30 cellular contexts compared by ENCODE assay signal in the genomic region with DNA sequence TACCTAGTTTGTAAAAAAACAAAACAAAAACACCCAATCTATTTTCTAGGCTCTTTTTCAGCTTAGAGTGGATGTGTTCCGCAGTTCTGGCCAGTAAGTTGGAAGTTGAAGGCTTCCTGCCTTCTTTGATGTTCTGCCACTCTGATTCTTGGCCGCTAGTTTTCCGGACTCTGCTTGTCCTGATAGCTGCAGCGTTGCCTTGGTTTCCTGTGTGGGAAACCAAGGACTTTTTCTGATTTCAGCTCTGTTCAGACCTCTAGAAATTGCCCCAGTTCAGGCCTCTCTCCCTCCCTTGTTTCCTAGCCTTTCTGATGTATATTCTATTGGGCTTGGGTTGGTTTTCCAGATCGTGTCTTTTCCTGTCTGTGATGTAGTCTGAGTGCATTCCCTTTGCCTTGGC.
DNase-seq lines count a peak whose midpoint lies in the region; ATAC-seq and TF ChIP-seq lines count a peak whose summit lies in the region.
"Had no signal": no experiment of that assay in that cellular context is flagged by ENCODE, and none has a peak within 500 bp of the region (broad histone marks: within the 10 kb centered on the region; RNA-seq: fewer than 3 reads in every experiment).

No MANE protein-coding gene starts in this region.

- no peak overlapping the region for H3K4me3 ChIP-seq in BLaER1 treated with 17β-estradiol and CSF1 and Interleukin-3, amounts not matched to agents 10 nM and 100 nM
- H3K4me3 ChIP-seq in left lung = no peak overlapping the region
- H3K4me3 ChIP-seq: ascending aorta, gastroesophageal sphincter, GM23338, psoas muscle, skin epidermis had no signal

- peak overlapping the region; percentile 2 to 87 (median 64); a peak in 21 of 22 replicates for H3K4me2 ChIP-seq in BLaER1 treated with 17β-estradiol and CSF1 and Interleukin-3, amounts not matched to agents 10 nM and 100 nM
- H3K4me2 ChIP-seq: GM23338 had no signal

- no peak overlapping the region for H3K27ac Mint-ChIP-seq in chondrocyte (ENCODE audit: unreplicated experiment)
- H3K27ac Mint-ChIP-seq: activated naive CD8-positive, alpha-beta T cell treated with anti-CD3 and anti-CD28 coated beads, Interleukin-2, amount 10 ng/mL, durations not matched to agents 7 days and 5 days; GM23338; stimulated activated naive B cell treated with anti-CD40 and anti-IgM and Interleukin-4, amounts not matched to agents 10 μg/mL and 1 μg/mL and 100 μg/mL, for 72 hours; type B pancreatic cell; WTC11 had no signal

- no peak overlapping the region for H3K4me3 Mint-ChIP-seq in chondrocyte (ENCODE audit: unreplicated experiment)
- H3K4me3 Mint-ChIP-seq: activated naive CD8-positive, alpha-beta T cell treated with anti-CD3 and anti-CD28 coated beads, Interleukin-2, amount 10 ng/mL, durations not matched to agents 7 days and 5 days; central memory CD8-positive, alpha-beta T cell; GM23338; immature natural killer cell; naive thymus-derived CD8-positive, alpha-beta T cell; stimulated activated naive B cell treated with anti-CD40 and anti-IgM and Interleukin-4, amounts not matched to agents 10 μg/mL and 1 μg/mL and 100 μg/mL, for 72 hours; type B pancreatic cell; WTC11 had no signal

- peak; percentile 14 for ATAC-seq in left lung
- ATAC-seq: gastroesophageal sphincter; GM23338; naive thymus-derived CD8-positive, alpha-beta T cell; psoas muscle; stimulated activated naive B cell treated with anti-CD40 and anti-IgM and Interleukin-4, amounts not matched to agents 10 μg/mL and 1 μg/mL and 100 μg/mL, for 72 hours; WTC11 had no signal

- peaks cover 7% of the 10 kb centered on the region for H3K4me1 Mint-ChIP-seq in chondrocyte (ENCODE audit: low read depth)

- no peaks in the 10 kb centered on the region for H3K36me3 ChIP-seq in BLaER1 treated with 17β-estradiol and CSF1 and Interleukin-3, amounts not matched to agents 10 nM and 100 nM
- H3K36me3 ChIP-seq in left lung = no peaks in the 10 kb centered on the region
- H3K36me3 ChIP-seq: ascending aorta, gastroesophageal sphincter had no signal

- peaks cover 7 to 23% (median 19%) of the 10 kb centered on the region in 10 experiments; a peak in 19 of 20 replicates for H3K4me1 ChIP-seq in BLaER1 treated with 17β-estradiol and CSF1 and Interleukin-3, amounts not matched to agents 10 nM and 100 nM
- peaks cover 0 to 7% of the 10 kb centered on the region in 2 donors for H3K4me1 ChIP-seq in left lung
- H3K4me1 ChIP-seq: ascending aorta had no signal

- H3K27ac ChIP-seq in BLaER1 treated with 17β-estradiol and CSF1 and Interleukin-3, amounts not matched to agents 10 nM and 100 nM = no peak overlapping the region
- no peak overlapping the region for H3K27ac ChIP-seq in left lung
- H3K27ac ChIP-seq: ascending aorta, C4-2B, gastroesophageal sphincter, psoas muscle, skin epidermis had no signal

- H3K27me3 ChIP-seq in BLaER1 treated with 17β-estradiol and CSF1 and Interleukin-3, amounts not matched to agents 10 nM and 100 nM = no peaks in the 10 kb centered on the region
- H3K27me3 ChIP-seq in left lung = no peaks in the 10 kb centered on the region
- H3K27me3 ChIP-seq: ascending aorta, gastroesophageal sphincter had no signal

- DNase-seq in Ammon's horn (ENCODE audit: low spot score) (peak; percentile 38), dermis blood vessel endothelial cell (peak; percentile 58), left lung (no peak), chondrocyte (ENCODE audit: low spot score) (no peak), NCI-H774 (lab: John Stamatoyannopoulos, UW) (no peak), LoVo (ENCODE audit: low spot score) (no peak)
- DNase-seq in stimulated activated CD4-positive, alpha-beta T cell treated with anti-CD3 and anti-CD28 coated beads, Interleukin-2, amount 100 ng/mL, for 48 hours = no peak
- DNase-seq: activated gamma-delta T cell treated with Interleukin-2 at 50 U/mL for 16 hours; activated naive CD8-positive, alpha-beta T cell treated with anti-CD3 and anti-CD28 coated beads, Interleukin-2, amount 10 ng/mL, durations not matched to agents 7 days and 5 days; activated T-cell treated with anti-CD3 and anti-CD28 coated beads, Interleukin-2, amount 50 U/mL, for 48 hours; COR-L47; DMS79; GF-D8; immature natural killer cell; IMR-90; naive thymus-derived CD8-positive, alpha-beta T cell; NCI-H446; psoas muscle; stimulated activated naive B cell treated with anti-CD40 and anti-IgM and Interleukin-4, amounts not matched to agents 10 μg/mL and 1 μg/mL and 100 μg/mL, for 72 hours; SW 1271; T-helper 9 cell had no signal

- no peak overlapping the region for H3K9ac ChIP-seq in BLaER1 treated with 17β-estradiol and CSF1 and Interleukin-3, amounts not matched to agents 10 nM and 100 nM

- intact Hi-C loops in left lung (cut with DNase I) = no loop called here

- peaks cover 10% of the 10 kb centered on the region for H3K9me3 Mint-ChIP-seq in chondrocyte (ENCODE audit: low read depth)
- H3K9me3 Mint-ChIP-seq: central memory CD8-positive, alpha-beta T cell; GM23338 had no signal

- no peaks in the 10 kb centered on the region for H3K27me3 Mint-ChIP-seq in chondrocyte (ENCODE audit: low read depth)
- H3K27me3 Mint-ChIP-seq: activated naive CD8-positive, alpha-beta T cell treated with anti-CD3 and anti-CD28 coated beads, Interleukin-2, amount 10 ng/mL, durations not matched to agents 7 days and 5 days; central memory CD8-positive, alpha-beta T cell; naive thymus-derived CD8-positive, alpha-beta T cell; stimulated activated naive B cell treated with anti-CD40 and anti-IgM and Interleukin-4, amounts not matched to agents 10 μg/mL and 1 μg/mL and 100 μg/mL, for 72 hours; type B pancreatic cell had no signal

- H3K36me3 Mint-ChIP-seq in chondrocyte (ENCODE audit: low read depth) = no peaks in the 10 kb centered on the region
- H3K36me3 Mint-ChIP-seq: activated naive CD8-positive, alpha-beta T cell treated with anti-CD3 and anti-CD28 coated beads, Interleukin-2, amount 10 ng/mL, durations not matched to agents 7 days and 5 days had no signal

- H3K9me3 ChIP-seq in BLaER1 treated with 17β-estradiol and CSF1 and Interleukin-3, amounts not matched to agents 10 nM and 100 nM (replicated peaks in 1 of 11) = peaks cover 0 to 12% (median 4%) of the 10 kb centered on the region in 11 experiments; a peak in 6 of 22 replicates
- peaks cover 0 to 4% of the 10 kb centered on the region in 2 donors for H3K9me3 ChIP-seq in left lung
- H3K9me3 ChIP-seq: ascending aorta, gastroesophageal sphincter had no signal

- peaks cover 0 to 5% (median 0%) of the 10 kb centered on the region in 11 experiments; a peak in 1 of 22 replicates for H4K20me1 ChIP-seq in BLaER1 treated with 17β-estradiol and CSF1 and Interleukin-3, amounts not matched to agents 10 nM and 100 nM

- TF ChIP-seq CTCF in left lung (IDR thresholded peaks at IDR 0.05) = no peak
- no peak for TF ChIP-seq CTCF in chondrocyte (IDR thresholded peaks at IDR 0.05)

Comparison
In these comparisons a context has a peak if more than half of its experiments do, and no peak if none do; other contexts are left out.
1. DNase-seq: peak in Ammon's horn (single experiment) and dermis blood vessel endothelial cell (single experiment); none in left lung (0 of 2), chondrocyte (single experiment), NCI-H774 (single experiment), LoVo (single experiment) and stimulated activated CD4-positive, alpha-beta T cell treated with anti-CD3 and anti-CD28 coated beads, Interleukin-2, amount 100 ng/mL, for 48 hours (0 of 2).